Comparison of ENCODE assay signal across 1 cellular context in the genomic region with DNA sequence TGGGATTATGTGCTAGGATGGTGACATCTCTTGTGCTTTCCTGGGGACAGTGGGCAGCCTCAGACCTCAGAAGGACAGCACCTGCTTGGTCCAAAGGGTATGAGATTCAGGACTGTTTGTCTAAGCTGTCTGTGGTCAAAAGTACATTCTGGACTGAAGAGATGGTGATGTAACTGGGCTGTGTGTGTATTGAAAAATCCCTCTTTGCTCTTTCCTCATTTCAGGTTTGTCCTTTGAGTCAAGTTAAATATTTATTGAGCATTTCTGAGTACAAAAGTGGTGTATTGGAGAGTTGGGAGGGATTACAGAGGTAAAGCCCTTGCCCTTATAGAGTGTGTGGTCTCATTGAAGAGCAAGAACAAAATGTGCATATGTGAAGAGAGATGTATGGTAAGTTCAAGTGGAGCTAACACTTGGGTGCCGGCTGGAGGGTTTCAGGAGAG.
TF ChIP-seq lines count a peak whose summit lies in the region.

No MANE protein-coding gene starts in this region.

TF ChIP-seq in HepG2, 621 proteins besides CTCF, POLR2A, EP300 and RAD21 (continued from another document and continues in another):
- TF ChIP-seq, protein P1, sequence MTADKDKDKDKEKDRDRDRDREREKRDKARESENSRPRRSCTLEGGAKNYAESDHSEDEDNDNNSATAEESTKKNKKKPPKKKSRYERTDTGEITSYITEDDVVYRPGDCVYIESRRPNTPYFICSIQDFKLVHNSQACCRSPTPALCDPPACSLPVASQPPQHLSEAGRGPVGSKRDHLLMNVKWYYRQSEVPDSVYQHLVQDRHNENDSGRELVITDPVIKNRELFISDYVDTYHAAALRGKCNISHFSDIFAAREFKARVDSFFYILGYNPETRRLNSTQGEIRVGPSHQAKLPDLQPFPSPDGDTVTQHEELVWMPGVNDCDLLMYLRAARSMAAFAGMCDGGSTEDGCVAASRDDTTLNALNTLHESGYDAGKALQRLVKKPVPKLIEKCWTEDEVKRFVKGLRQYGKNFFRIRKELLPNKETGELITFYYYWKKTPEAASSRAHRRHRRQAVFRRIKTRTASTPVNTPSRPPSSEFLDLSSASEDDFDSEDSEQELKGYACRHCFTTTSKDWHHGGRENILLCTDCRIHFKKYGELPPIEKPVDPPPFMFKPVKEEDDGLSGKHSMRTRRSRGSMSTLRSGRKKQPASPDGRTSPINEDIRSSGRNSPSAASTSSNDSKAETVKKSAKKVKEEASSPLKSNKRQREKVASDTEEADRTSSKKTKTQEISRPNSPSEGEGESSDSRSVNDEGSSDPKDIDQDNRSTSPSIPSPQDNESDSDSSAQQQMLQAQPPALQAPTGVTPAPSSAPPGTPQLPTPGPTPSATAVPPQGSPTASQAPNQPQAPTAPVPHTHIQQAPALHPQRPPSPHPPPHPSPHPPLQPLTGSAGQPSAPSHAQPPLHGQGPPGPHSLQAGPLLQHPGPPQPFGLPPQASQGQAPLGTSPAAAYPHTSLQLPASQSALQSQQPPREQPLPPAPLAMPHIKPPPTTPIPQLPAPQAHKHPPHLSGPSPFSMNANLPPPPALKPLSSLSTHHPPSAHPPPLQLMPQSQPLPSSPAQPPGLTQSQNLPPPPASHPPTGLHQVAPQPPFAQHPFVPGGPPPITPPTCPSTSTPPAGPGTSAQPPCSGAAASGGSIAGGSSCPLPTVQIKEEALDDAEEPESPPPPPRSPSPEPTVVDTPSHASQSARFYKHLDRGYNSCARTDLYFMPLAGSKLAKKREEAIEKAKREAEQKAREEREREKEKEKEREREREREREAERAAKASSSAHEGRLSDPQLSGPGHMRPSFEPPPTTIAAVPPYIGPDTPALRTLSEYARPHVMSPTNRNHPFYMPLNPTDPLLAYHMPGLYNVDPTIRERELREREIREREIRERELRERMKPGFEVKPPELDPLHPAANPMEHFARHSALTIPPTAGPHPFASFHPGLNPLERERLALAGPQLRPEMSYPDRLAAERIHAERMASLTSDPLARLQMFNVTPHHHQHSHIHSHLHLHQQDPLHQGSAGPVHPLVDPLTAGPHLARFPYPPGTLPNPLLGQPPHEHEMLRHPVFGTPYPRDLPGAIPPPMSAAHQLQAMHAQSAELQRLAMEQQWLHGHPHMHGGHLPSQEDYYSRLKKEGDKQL (CRISPR knock-in tag; IDR thresholded peaks at IDR 0.05; ENCODE audit: low read depth): peak; percentile 93
- TF ChIP-seq ZBTB33 (CRISPR knock-in tag; IDR thresholded peaks at IDR 0.05) (0 out of 2 replicates have a peak, but pooled peaks have one; percentile 45), CREB1 (IDR thresholded peaks at IDR 0.05) (peak; percentile 25; the same call in 1 of the 2 replicates), CREB1 (CRISPR knock-in tag; IDR thresholded peaks at IDR 0.05) (peak; percentile 80), ZNF766 (CRISPR knock-in tag; IDR thresholded peaks at IDR 0.05; ENCODE audit: borderline replicate concordance) (no peak), ZNF383 (CRISPR knock-in tag; IDR thresholded peaks at IDR 0.05; ENCODE audit: borderline replicate concordance) (no peak), BCL6 (CRISPR knock-in tag; IDR thresholded peaks at IDR 0.05) (peak; percentile 98), ZNF431 (CRISPR knock-in tag; IDR thresholded peaks at IDR 0.05; ENCODE audit: borderline replicate concordance, low read depth) (peak; percentile 76), ZNF251 (CRISPR knock-in tag; IDR thresholded peaks at IDR 0.05) (no peak), ZBTB7B (CRISPR knock-in tag; IDR thresholded peaks at IDR 0.05) (peak; percentile 63; the same call in 1 of the 2 replicates), PATZ1 (CRISPR knock-in tag; IDR thresholded peaks at IDR 0.05) (peak; percentile 64), TBX2 (CRISPR knock-in tag; IDR thresholded peaks at IDR 0.05; ENCODE audit: borderline replicate concordance) (peak; percentile 87), MYC (CRISPR knock-in tag; IDR thresholded peaks at IDR 0.05; ENCODE audit: borderline replicate concordance) (no peak), EHMT2 (IDR thresholded peaks at IDR 0.05; ENCODE audit: borderline replicate concordance, low read depth, low read length) (peak; percentile 78; the same call in 1 of the 2 replicates), ARID4A (CRISPR knock-in tag; IDR thresholded peaks at IDR 0.05; ENCODE audit: borderline replicate concordance) (peak; percentile 74; the same call in 1 of the 2 replicates), DRAP1 (CRISPR knock-in tag; IDR thresholded peaks at IDR 0.05) (peak; percentile 42; the same call in 1 of the 2 replicates), ATF1 (CRISPR knock-in tag; IDR thresholded peaks at IDR 0.05) (peak; percentile 76), ZSCAN31 (CRISPR knock-in tag; IDR thresholded peaks at IDR 0.05; ENCODE audit: low read depth) (peak; percentile 36; the same call in 1 of the 2 replicates), JUNB (CRISPR knock-in tag; IDR thresholded peaks at IDR 0.05; ENCODE audit: borderline replicate concordance) (peak; percentile 92), FOXK2 (IDR thresholded peaks at IDR 0.05) (0 out of 2 replicates have a peak, but pooled peaks have one; percentile 23), STAT5B (CRISPR knock-in tag; IDR thresholded peaks at IDR 0.05) (no peak), AGO2 (optimal IDR thresholded peaks at IDR 0.05; ENCODE audit: low read depth, low read length) (no peak), HNF4G (IDR thresholded peaks at IDR 0.05; ENCODE audit: borderline replicate concordance, low read depth, low read length) (peak; percentile 97), HNF4G (CRISPR knock-in tag; IDR thresholded peaks at IDR 0.05; ENCODE audit: borderline replicate concordance, low read depth) (peak; percentile 98)
- TF ChIP-seq, protein P2, sequence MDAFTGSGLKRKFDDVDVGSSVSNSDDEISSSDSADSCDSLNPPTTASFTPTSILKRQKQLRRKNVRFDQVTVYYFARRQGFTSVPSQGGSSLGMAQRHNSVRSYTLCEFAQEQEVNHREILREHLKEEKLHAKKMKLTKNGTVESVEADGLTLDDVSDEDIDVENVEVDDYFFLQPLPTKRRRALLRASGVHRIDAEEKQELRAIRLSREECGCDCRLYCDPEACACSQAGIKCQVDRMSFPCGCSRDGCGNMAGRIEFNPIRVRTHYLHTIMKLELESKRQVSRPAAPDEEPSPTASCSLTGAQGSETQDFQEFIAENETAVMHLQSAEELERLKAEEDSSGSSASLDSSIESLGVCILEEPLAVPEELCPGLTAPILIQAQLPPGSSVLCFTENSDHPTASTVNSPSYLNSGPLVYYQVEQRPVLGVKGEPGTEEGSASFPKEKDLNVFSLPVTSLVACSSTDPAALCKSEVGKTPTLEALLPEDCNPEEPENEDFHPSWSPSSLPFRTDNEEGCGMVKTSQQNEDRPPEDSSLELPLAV (CRISPR knock-in tag; conservative IDR thresholded peaks at IDR 0.05; ENCODE audit: low read depth): no peak
- TF ChIP-seq, protein P3, sequence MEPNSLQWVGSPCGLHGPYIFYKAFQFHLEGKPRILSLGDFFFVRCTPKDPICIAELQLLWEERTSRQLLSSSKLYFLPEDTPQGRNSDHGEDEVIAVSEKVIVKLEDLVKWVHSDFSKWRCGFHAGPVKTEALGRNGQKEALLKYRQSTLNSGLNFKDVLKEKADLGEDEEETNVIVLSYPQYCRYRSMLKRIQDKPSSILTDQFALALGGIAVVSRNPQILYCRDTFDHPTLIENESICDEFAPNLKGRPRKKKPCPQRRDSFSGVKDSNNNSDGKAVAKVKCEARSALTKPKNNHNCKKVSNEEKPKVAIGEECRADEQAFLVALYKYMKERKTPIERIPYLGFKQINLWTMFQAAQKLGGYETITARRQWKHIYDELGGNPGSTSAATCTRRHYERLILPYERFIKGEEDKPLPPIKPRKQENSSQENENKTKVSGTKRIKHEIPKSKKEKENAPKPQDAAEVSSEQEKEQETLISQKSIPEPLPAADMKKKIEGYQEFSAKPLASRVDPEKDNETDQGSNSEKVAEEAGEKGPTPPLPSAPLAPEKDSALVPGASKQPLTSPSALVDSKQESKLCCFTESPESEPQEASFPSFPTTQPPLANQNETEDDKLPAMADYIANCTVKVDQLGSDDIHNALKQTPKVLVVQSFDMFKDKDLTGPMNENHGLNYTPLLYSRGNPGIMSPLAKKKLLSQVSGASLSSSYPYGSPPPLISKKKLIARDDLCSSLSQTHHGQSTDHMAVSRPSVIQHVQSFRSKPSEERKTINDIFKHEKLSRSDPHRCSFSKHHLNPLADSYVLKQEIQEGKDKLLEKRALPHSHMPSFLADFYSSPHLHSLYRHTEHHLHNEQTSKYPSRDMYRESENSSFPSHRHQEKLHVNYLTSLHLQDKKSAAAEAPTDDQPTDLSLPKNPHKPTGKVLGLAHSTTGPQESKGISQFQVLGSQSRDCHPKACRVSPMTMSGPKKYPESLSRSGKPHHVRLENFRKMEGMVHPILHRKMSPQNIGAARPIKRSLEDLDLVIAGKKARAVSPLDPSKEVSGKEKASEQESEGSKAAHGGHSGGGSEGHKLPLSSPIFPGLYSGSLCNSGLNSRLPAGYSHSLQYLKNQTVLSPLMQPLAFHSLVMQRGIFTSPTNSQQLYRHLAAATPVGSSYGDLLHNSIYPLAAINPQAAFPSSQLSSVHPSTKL (CRISPR knock-in tag; IDR thresholded peaks at IDR 0.05): peak; percentile 100
- TF ChIP-seq, protein P4, sequence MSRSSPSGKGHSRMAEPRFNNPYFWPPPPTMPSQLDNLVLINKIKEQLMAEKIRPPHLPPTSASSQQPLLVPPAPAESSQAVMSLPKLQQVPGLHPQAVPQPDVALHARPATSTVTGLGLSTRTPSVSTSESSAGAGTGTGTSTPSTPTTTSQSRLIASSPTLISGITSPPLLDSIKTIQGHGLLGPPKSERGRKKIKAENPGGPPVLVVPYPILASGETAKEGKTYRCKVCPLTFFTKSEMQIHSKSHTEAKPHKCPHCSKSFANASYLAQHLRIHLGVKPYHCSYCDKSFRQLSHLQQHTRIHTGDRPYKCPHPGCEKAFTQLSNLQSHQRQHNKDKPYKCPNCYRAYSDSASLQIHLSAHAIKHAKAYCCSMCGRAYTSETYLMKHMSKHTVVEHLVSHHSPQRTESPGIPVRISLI (CRISPR knock-in tag; IDR thresholded peaks at IDR 0.05; ENCODE audit: borderline replicate concordance): peak; percentile 60; the same call in 1 of the 2 replicates
- TF ChIP-seq, protein P5, sequence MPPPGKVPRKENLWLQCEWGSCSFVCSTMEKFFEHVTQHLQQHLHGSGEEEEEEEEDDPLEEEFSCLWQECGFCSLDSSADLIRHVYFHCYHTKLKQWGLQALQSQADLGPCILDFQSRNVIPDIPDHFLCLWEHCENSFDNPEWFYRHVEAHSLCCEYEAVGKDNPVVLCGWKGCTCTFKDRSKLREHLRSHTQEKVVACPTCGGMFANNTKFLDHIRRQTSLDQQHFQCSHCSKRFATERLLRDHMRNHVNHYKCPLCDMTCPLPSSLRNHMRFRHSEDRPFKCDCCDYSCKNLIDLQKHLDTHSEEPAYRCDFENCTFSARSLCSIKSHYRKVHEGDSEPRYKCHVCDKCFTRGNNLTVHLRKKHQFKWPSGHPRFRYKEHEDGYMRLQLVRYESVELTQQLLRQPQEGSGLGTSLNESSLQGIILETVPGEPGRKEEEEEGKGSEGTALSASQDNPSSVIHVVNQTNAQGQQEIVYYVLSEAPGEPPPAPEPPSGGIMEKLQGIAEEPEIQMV (CRISPR knock-in tag; IDR thresholded peaks at IDR 0.05; ENCODE audit: low read depth): peak; percentile 64; the same call in 1 of the 2 replicates
